1 cellular context compared by ENCODE assay signal in the genomic region with DNA sequence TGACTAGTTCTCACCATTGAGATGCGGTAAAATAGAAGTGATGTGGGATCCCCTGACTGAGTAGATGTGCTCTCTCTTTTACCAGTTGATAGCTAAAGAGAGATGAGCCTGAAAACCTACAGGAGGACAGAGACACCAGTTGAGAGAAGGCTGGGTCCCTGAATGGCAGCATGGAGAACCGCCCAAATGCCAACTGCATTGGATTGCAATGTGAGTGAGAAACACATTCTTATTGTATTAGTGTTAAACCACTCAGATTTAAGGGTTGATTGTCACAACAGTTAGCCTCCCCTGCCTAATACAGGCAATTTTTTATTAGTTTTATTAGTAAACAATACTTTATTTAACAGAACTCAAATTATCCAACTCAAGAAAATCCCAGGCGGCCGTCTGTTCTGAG.
TF ChIP-seq lines count a peak whose summit lies in the region.

No MANE protein-coding gene starts in this region.

TF ChIP-seq in SK-N-SH treated with all-trans-retinoic acid at 6 μM for 48 hours, 23 proteins besides CTCF, POLR2A, EP300 and RAD21 (continued from another document):
- no peak for TF ChIP-seq ZFP30 (CRISPR knock-in tag; IDR thresholded peaks at IDR 0.05)
- no peak for TF ChIP-seq ISL1 (CRISPR knock-in tag; IDR thresholded peaks at IDR 0.05)
- TF ChIP-seq TCF4 (CRISPR knock-in tag; IDR thresholded peaks at IDR 0.05; ENCODE audit: borderline replicate concordance): no peak
